9 cellular contexts compared by ENCODE assay signal in genomic region chr17:50051082-50051576, GRCh38. TPM values are rescaled to one million over a fixed set of nuclear protein-coding genes. Genes with fewer than 3 reads are reported as not detected.
DNase-seq lines count a peak whose midpoint lies in the region; ATAC-seq and TF ChIP-seq lines count a peak whose summit lies in the region.
"Had no signal": no experiment of that assay in that cellular context is flagged by ENCODE, and none has a peak within 500 bp of the region (broad histone marks: within the 10 kb centered on the region; RNA-seq: fewer than 3 reads in every experiment).

No MANE protein-coding gene starts in this region.

- DNase-seq in EH (ENCODE audit: low read depth) = peak; percentile 90
- no peak for DNase-seq in NT2/D1 (ENCODE audit: low read depth, low spot score)
- peak; percentile 68 for DNase-seq in activated naive CD4-positive, alpha-beta T cell treated with Interleukin-2 at 50 U/mL for 16 hours
- no peak for DNase-seq in mesothelial cell of epicardium (ENCODE audit: low spot score in 2 of 2, unreplicated experiment in 2 of 2)
- DNase-seq in NCI-H748 (lab: John Stamatoyannopoulos, UW; ENCODE audit: unreplicated experiment) = no peak

- no peaks in the 10 kb centered on the region for H3K27me3 ChIP-seq in NT2/D1 (ENCODE audit: insufficient read depth, insufficient read length)

- H3K36me3 ChIP-seq in NT2/D1 (ENCODE audit: insufficient read depth, insufficient read length, low read length) = no peaks in the 10 kb centered on the region

- H3K9me3 ChIP-seq in NT2/D1 (ENCODE audit: insufficient read depth, low read length) = no peaks in the 10 kb centered on the region
- H3K9me3 ChIP-seq: mucosa of descending colon had no signal

- H3K4me3 Mint-ChIP-seq in mesothelial cell of epicardium = no peak overlapping the region

- ATAC-seq in HG02870 (IDR thresholded peaks at IDR 0.05; ENCODE audit: unreplicated experiment) (no peak), HG03139 (IDR thresholded peaks at IDR 0.05; ENCODE audit: unreplicated experiment) (no peak), GM21786 (IDR thresholded peaks at IDR 0.05; ENCODE audit: unreplicated experiment) (no peak)
- ATAC-seq: mucosa of descending colon had no signal

- peak overlapping the region; percentile 97 for H3K27ac Mint-ChIP-seq in mesothelial cell of epicardium

- peaks cover 74% of the 10 kb centered on the region for H3K4me1 Mint-ChIP-seq in mesothelial cell of epicardium

- H3K4me1 ChIP-seq in NT2/D1 (ENCODE audit: insufficient read depth, insufficient read length) = peaks cover 27% of the 10 kb centered on the region

- H3K9ac ChIP-seq in NT2/D1 (ENCODE audit: insufficient read length, low read depth) = peak overlapping the region; percentile 7

- TF ChIP-seq CTCF in mesothelial cell of epicardium (IDR thresholded peaks at IDR 0.05; ENCODE audit: unreplicated experiment) = no peak

- H3K4me3 ChIP-seq in NT2/D1 (ENCODE audit: insufficient read length, low read depth) = no peak overlapping the region
- H3K4me3 ChIP-seq: mucosa of descending colon had no signal

- H3K27me3 Mint-ChIP-seq in mesothelial cell of epicardium (ENCODE audit: low read depth) = no peaks in the 10 kb centered on the region

- H3K36me3 Mint-ChIP-seq in mesothelial cell of epicardium = no peaks in the 10 kb centered on the region

- H3K9me3 Mint-ChIP-seq in mesothelial cell of epicardium = no peaks in the 10 kb centered on the region

RNA-seq across cellular contexts. Expression of gene ITGA3, which starts 4.8 kb away (rescaled TPM):
- total RNA-seq in mesothelial cell of epicardium = 133 to 149 TPM (median 143 TPM) in 3 replicates

RNA-seq across cellular contexts. Expression of gene PDK2, which starts 44.0 kb away (rescaled TPM):
- 44.6 to 46.0 TPM (median 45.4 TPM) in 3 replicates for total RNA-seq in mesothelial cell of epicardium

RNA-seq across cellular contexts. Expression of gene DLX3, which starts 56.1 kb away (rescaled TPM):
- 5.2 to 7.7 TPM (median 6.6 TPM) in 3 replicates for total RNA-seq in mesothelial cell of epicardium

Comparison
In these comparisons a context has a peak if more than half of its experiments do, and no peak if none do; other contexts are left out.
1. DNase-seq: peak in EH (single experiment) and activated naive CD4-positive, alpha-beta T cell treated with Interleukin-2 at 50 U/mL for 16 hours (single experiment); none in NT2/D1 (single experiment), mesothelial cell of epicardium (0 of 2) and NCI-H748 (single experiment).